8 cellular contexts compared by ENCODE assay signal in genomic region chr7:73005693-73006447, GRCh38. TPM values are rescaled to one million over a fixed set of nuclear protein-coding genes. Genes with fewer than 3 reads are reported as not detected.
DNase-seq lines count a peak whose midpoint lies in the region; ATAC-seq and TF ChIP-seq lines count a peak whose summit lies in the region.
"Not testable (repeated sequence)": the region's sequence is repeated elsewhere in the genome, so short reads cannot be mapped to it uniquely, and the experiment has no call there.

No MANE protein-coding gene starts in this region.

- H3K4me3 ChIP-seq in AG09309 (ENCODE audit: control insufficient read depth, low read depth, low read length), result peak overlapping the region; percentile 64

- not testable (repeated sequence) for DNase-seq in AG09309 (ENCODE audit: low read depth)
- DNase-seq in SK-MEL-5 (ENCODE audit: low read depth, low spot score) (peak; percentile 97), fibroblast of peridontal ligament (ENCODE audit: extremely low read depth) (peak; percentile 61), mucosa of gallbladder (ENCODE audit: low spot score) (peak; percentile 88)
- DNase-seq in activated effector memory CD4-positive, alpha-beta T cell treated with anti-CD3 and anti-CD28 coated beads, Interleukin-2, amount 50 U/mL, for 16 hours, result peak; percentile 96
- peak; percentile 77 to 85 for DNase-seq in stimulated activated CD4-positive, alpha-beta T cell treated with anti-CD3 and anti-CD28 coated beads, Interleukin-4, amount 100 ng/mL, for 48 hours (ENCODE audit: low read depth in 2 of 2)

- peak; percentile 78 for ATAC-seq in GM19372 (IDR thresholded peaks at IDR 0.05; ENCODE audit: low read depth, unreplicated experiment)
- peak; percentile 66 for ATAC-seq in HG03103 (IDR thresholded peaks at IDR 0.05; ENCODE audit: low read depth, unreplicated experiment)

- TF ChIP-seq CTCF in AG09309 (IDR thresholded peaks at IDR 0.05; ENCODE audit: control insufficient read depth, insufficient read depth, low read depth, low read length, missing control alignments), result not testable (repeated sequence)

- in situ Hi-C loops in SK-MEL-5 (cut with HindIII; ENCODE audit: low pct_unique_long_range_greater_than_20kb, low sequenced_read_pairs), result not testable (repeated sequence)

RNA-seq across cellular contexts. Expression of gene SPDYE8, which starts 23.7 kb away (rescaled TPM):
- not detected in 2 replicates for total RNA-seq in SK-MEL-5 (2014; rRNA removed; shearing (Covaris generic))
- 0.13 TPM in 1 of 2 replicates, not detected in the other for polyA plus RNA-seq in SK-MEL-5 (2015; cell fraction: cytosol; rRNA removed)
- polyA plus RNA-seq in SK-MEL-5 (2015; cell fraction: nucleus; rRNA removed), result 0.27 and 0.43 TPM in 2 replicates
- not detected for total RNA-seq in mucosa of gallbladder

RNA-seq across cellular contexts. Expression of gene TRIM74, which starts 36.6 kb away (rescaled TPM):
- total RNA-seq in SK-MEL-5 (2014; rRNA removed; shearing (Covaris generic)), result not detected in 2 replicates
- not detected in 2 replicates for polyA plus RNA-seq in SK-MEL-5 (2015; cell fraction: cytosol; rRNA removed)
- polyA plus RNA-seq in SK-MEL-5 (2015; cell fraction: nucleus; rRNA removed), result not detected in 2 replicates
- total RNA-seq in mucosa of gallbladder, result 2.7 TPM

RNA-seq across cellular contexts. Expression of gene SPDYE11, which starts 51.8 kb away (rescaled TPM):
- not detected in 2 replicates for total RNA-seq in SK-MEL-5 (2014; rRNA removed; shearing (Covaris generic))
- polyA plus RNA-seq in SK-MEL-5 (2015; cell fraction: cytosol; rRNA removed), result 0.13 TPM in 1 of 2 replicates, not detected in the other
- 0.57 and 0.69 TPM in 2 replicates for polyA plus RNA-seq in SK-MEL-5 (2015; cell fraction: nucleus; rRNA removed)
- not detected for total RNA-seq in mucosa of gallbladder
